2 cellular contexts compared by ENCODE assay signal in genomic region chr14:96256420-96256819, GRCh38.
TF ChIP-seq lines count a peak whose summit lies in the region.

No MANE protein-coding gene starts in this region.

TF ChIP-seq in A549, 52 proteins besides CTCF, POLR2A, EP300 and RAD21:
- TF ChIP-seq RNF2 (IDR thresholded peaks at IDR 0.05; ENCODE audit: borderline replicate concordance, low read depth) (no peak), RFX5 (IDR thresholded peaks at IDR 0.05) (no peak), JUNB (IDR thresholded peaks at IDR 0.05) (no peak), BCL3 (IDR thresholded peaks at IDR 0.05) (no peak), ZSCAN20 (CRISPR knock-in tag; IDR thresholded peaks at IDR 0.05) (no peak), BHLHE40 (IDR thresholded peaks at IDR 0.05; ENCODE audit: low read depth, low read length) (no peak), CBX8 (IDR thresholded peaks at IDR 0.05) (no peak), ZFP36 (IDR thresholded peaks at IDR 0.05; ENCODE audit: borderline replicate concordance, partially characterized antibody) (no peak), NR3C1 (IDR thresholded peaks at IDR 0.05) (no peak), FOSB (CRISPR knock-in tag; IDR thresholded peaks at IDR 0.05) (no peak), FOSL2 (IDR thresholded peaks at IDR 0.05) (no peak), FOSL2 (CRISPR knock-in tag; IDR thresholded peaks at IDR 0.05) (no peak), KDM1A (IDR thresholded peaks at IDR 0.05; ENCODE audit: low read depth) (no peak), CEBPB (IDR thresholded peaks at IDR 0.05) (no peak), HOXB5 (CRISPR knock-in tag; IDR thresholded peaks at IDR 0.05) (no peak), ESRRA (IDR thresholded peaks at IDR 0.05; ENCODE audit: borderline replicate concordance, low read length) (no peak), ZC3H11A (IDR thresholded peaks at IDR 0.05) (no peak)

TF ChIP-seq in IMR-90, 13 proteins besides CTCF, POLR2A, EP300 and RAD21:
- no peak for TF ChIP-seq MXI1 (IDR thresholded peaks at IDR 0.05; ENCODE audit: borderline replicate concordance, low read depth, low read length)
- no peak for TF ChIP-seq NFE2L2 (IDR thresholded peaks at IDR 0.05; ENCODE audit: low read depth, low read length)
- no peak for TF ChIP-seq USF2 (IDR thresholded peaks at IDR 0.05; ENCODE audit: low read depth, low read length)
- TF ChIP-seq FOS (IDR thresholded peaks at IDR 0.05; ENCODE audit: low read depth, low read length), result no peak
- no peak for TF ChIP-seq BHLHE40 (IDR thresholded peaks at IDR 0.05; ENCODE audit: low read depth, low read length)
- TF ChIP-seq CHD1 (IDR thresholded peaks at IDR 0.05; ENCODE audit: low read depth, low read length), result 0 out of 2 replicates have a peak, but pooled peaks have one; percentile 4
- no peak for TF ChIP-seq SMC3 (IDR thresholded peaks at IDR 0.05; ENCODE audit: low read depth, low read length)
